In the genomic region with DNA sequence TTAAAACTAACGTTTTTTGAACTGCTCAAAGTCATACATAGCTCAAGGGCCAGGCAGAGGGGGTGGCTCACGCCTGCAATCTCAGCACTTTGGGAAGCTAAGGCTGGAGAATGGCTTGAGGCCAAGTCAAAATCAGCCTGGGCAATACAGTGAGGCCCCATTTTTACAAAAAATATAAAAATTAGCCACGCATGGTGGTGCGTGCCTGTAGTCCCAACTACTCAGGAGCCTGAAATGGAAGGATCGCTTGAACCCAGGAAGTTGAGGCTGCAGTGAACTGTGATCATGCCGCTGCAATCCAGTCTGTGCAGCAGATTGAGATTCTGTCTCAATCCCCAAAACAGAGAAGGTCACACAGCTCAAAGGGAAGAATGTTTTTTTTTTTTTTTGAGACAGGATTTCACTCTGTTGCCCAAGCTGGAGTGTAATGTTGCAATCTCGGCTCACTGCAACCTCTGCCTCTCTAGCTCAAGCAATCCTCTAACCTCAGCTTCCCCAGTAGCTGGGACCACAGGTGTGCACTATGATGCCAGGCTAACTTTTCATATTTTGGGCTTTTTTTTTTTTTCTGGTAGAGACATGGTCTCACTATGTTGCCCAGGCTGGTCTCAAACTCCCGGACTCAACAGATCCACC, we compare ENCODE assay signal across 1 cellular context.
TF ChIP-seq lines count a peak whose summit lies in the region.

No MANE protein-coding gene starts in this region.

TF ChIP-seq in HepG2, 621 proteins besides CTCF, POLR2A, EP300 and RAD21 (continued from another document and continues in another):
- TF ChIP-seq, protein P1, sequence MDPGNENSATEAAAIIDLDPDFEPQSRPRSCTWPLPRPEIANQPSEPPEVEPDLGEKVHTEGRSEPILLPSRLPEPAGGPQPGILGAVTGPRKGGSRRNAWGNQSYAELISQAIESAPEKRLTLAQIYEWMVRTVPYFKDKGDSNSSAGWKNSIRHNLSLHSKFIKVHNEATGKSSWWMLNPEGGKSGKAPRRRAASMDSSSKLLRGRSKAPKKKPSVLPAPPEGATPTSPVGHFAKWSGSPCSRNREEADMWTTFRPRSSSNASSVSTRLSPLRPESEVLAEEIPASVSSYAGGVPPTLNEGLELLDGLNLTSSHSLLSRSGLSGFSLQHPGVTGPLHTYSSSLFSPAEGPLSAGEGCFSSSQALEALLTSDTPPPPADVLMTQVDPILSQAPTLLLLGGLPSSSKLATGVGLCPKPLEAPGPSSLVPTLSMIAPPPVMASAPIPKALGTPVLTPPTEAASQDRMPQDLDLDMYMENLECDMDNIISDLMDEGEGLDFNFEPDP (CRISPR knock-in tag; conservative IDR thresholded peaks at IDR 0.05): 0 out of 2 replicates have a peak, but pooled peaks have one; percentile 69
- TF ChIP-seq, protein P2, sequence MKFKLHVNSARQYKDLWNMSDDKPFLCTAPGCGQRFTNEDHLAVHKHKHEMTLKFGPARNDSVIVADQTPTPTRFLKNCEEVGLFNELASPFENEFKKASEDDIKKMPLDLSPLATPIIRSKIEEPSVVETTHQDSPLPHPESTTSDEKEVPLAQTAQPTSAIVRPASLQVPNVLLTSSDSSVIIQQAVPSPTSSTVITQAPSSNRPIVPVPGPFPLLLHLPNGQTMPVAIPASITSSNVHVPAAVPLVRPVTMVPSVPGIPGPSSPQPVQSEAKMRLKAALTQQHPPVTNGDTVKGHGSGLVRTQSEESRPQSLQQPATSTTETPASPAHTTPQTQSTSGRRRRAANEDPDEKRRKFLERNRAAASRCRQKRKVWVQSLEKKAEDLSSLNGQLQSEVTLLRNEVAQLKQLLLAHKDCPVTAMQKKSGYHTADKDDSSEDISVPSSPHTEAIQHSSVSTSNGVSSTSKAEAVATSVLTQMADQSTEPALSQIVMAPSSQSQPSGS (CRISPR knock-in tag; IDR thresholded peaks at IDR 0.05): 0 out of 2 replicates have a peak, but pooled peaks have one; percentile 32
- 0 out of 2 replicates have a peak, but pooled peaks have one; percentile 46 for TF ChIP-seq BORCS8-MEF2B (CRISPR knock-in tag; IDR thresholded peaks at IDR 0.05)
- no peak for TF ChIP-seq ZNF441 (CRISPR knock-in tag; IDR thresholded peaks at IDR 0.05; ENCODE audit: borderline replicate concordance)
- TF ChIP-seq WIZ (CRISPR knock-in tag; IDR thresholded peaks at IDR 0.05): no peak
- TF ChIP-seq ZNF772 (CRISPR knock-in tag; IDR thresholded peaks at IDR 0.05): peak; percentile 19; the same call in 1 of the 2 replicates
- TF ChIP-seq, protein P3, sequence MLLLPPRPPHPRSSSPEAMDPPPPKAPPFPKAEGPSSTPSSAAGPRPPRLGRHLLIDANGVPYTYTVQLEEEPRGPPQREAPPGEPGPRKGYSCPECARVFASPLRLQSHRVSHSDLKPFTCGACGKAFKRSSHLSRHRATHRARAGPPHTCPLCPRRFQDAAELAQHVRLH (CRISPR knock-in tag; IDR thresholded peaks at IDR 0.05; ENCODE audit: borderline replicate concordance, low read depth): 0 out of 2 replicates have a peak, but pooled peaks have one; percentile 25
- TF ChIP-seq GATAD1 (CRISPR knock-in tag; IDR thresholded peaks at IDR 0.05): peak; percentile 25; the same call in 1 of the 2 replicates
- no peak for TF ChIP-seq MAZ (IDR thresholded peaks at IDR 0.05; ENCODE audit: borderline replicate concordance, low read depth, low read length)
- peak; percentile 66; the same call in 1 of the 2 replicates for TF ChIP-seq MAZ (CRISPR knock-in tag; IDR thresholded peaks at IDR 0.05; ENCODE audit: low read depth)
- TF ChIP-seq KLF6 (CRISPR knock-in tag; IDR thresholded peaks at IDR 0.05): peak; percentile 60; the same call in 1 of the 2 replicates
- TF ChIP-seq FOXA3 (CRISPR knock-in tag; IDR thresholded peaks at IDR 0.05): peak; percentile 47; the same call in 1 of the 2 replicates
- TF ChIP-seq, protein P4, sequence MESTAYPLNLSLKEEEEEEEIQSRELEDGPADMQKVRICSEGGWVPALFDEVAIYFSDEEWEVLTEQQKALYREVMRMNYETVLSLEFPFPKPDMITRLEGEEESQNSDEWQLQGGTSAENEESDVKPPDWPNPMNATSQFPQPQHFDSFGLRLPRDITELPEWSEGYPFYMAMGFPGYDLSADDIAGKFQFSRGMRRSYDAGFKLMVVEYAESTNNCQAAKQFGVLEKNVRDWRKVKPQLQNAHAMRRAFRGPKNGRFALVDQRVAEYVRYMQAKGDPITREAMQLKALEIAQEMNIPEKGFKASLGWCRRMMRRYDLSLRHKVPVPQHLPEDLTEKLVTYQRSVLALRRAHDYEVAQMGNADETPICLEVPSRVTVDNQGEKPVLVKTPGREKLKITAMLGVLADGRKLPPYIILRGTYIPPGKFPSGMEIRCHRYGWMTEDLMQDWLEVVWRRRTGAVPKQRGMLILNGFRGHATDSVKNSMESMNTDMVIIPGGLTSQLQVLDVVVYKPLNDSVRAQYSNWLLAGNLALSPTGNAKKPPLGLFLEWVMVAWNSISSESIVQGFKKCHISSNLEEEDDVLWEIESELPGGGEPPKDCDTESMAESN (CRISPR knock-in tag; conservative IDR thresholded peaks at IDR 0.05): peak; percentile 32; the same call in 1 of the 2 replicates
- peak; percentile 41; the same call in 1 of the 2 replicates for TF ChIP-seq SALL1 (CRISPR knock-in tag; IDR thresholded peaks at IDR 0.05)
- TF ChIP-seq TEAD2 (CRISPR knock-in tag; IDR thresholded peaks at IDR 0.05): no peak
- TF ChIP-seq, protein P5, sequence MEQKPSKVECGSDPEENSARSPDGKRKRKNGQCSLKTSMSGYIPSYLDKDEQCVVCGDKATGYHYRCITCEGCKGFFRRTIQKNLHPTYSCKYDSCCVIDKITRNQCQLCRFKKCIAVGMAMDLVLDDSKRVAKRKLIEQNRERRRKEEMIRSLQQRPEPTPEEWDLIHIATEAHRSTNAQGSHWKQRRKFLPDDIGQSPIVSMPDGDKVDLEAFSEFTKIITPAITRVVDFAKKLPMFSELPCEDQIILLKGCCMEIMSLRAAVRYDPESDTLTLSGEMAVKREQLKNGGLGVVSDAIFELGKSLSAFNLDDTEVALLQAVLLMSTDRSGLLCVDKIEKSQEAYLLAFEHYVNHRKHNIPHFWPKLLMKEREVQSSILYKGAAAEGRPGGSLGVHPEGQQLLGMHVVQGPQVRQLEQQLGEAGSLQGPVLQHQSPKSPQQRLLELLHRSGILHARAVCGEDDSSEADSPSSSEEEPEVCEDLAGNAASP (CRISPR knock-in tag; IDR thresholded peaks at IDR 0.05; ENCODE audit: borderline replicate concordance): 0 out of 2 replicates have a peak, but pooled peaks have one; percentile 17
- TF ChIP-seq, protein P6, sequence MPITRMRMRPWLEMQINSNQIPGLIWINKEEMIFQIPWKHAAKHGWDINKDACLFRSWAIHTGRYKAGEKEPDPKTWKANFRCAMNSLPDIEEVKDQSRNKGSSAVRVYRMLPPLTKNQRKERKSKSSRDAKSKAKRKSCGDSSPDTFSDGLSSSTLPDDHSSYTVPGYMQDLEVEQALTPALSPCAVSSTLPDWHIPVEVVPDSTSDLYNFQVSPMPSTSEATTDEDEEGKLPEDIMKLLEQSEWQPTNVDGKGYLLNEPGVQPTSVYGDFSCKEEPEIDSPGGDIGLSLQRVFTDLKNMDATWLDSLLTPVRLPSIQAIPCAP (CRISPR knock-in tag; IDR thresholded peaks at IDR 0.05; ENCODE audit: low read depth): no peak
- no peak for TF ChIP-seq ZNF660 (CRISPR knock-in tag; IDR thresholded peaks at IDR 0.05; ENCODE audit: borderline replicate concordance, low read depth)
- peak; percentile 90; the same call in 1 of the 2 replicates for TF ChIP-seq MTF2 (CRISPR knock-in tag; IDR thresholded peaks at IDR 0.05; ENCODE audit: borderline replicate concordance)
- peak; percentile 38; the same call in 1 of the 2 replicates for TF ChIP-seq NR2F6 (IDR thresholded peaks at IDR 0.05)
- TF ChIP-seq NR2F6 (CRISPR knock-in tag; IDR thresholded peaks at IDR 0.05): peak; percentile 58; the same call in 1 of the 2 replicates
- no peak for TF ChIP-seq NR2F1 (CRISPR knock-in tag; IDR thresholded peaks at IDR 0.05)
- TF ChIP-seq, protein P7, sequence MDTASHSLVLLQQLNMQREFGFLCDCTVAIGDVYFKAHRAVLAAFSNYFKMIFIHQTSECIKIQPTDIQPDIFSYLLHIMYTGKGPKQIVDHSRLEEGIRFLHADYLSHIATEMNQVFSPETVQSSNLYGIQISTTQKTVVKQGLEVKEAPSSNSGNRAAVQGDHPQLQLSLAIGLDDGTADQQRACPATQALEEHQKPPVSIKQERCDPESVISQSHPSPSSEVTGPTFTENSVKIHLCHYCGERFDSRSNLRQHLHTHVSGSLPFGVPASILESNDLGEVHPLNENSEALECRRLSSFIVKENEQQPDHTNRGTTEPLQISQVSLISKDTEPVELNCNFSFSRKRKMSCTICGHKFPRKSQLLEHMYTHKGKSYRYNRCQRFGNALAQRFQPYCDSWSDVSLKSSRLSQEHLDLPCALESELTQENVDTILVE (CRISPR knock-in tag; IDR thresholded peaks at IDR 0.05): 0 out of 2 replicates have a peak, but pooled peaks have one; percentile 53
- TF ChIP-seq, protein P8, sequence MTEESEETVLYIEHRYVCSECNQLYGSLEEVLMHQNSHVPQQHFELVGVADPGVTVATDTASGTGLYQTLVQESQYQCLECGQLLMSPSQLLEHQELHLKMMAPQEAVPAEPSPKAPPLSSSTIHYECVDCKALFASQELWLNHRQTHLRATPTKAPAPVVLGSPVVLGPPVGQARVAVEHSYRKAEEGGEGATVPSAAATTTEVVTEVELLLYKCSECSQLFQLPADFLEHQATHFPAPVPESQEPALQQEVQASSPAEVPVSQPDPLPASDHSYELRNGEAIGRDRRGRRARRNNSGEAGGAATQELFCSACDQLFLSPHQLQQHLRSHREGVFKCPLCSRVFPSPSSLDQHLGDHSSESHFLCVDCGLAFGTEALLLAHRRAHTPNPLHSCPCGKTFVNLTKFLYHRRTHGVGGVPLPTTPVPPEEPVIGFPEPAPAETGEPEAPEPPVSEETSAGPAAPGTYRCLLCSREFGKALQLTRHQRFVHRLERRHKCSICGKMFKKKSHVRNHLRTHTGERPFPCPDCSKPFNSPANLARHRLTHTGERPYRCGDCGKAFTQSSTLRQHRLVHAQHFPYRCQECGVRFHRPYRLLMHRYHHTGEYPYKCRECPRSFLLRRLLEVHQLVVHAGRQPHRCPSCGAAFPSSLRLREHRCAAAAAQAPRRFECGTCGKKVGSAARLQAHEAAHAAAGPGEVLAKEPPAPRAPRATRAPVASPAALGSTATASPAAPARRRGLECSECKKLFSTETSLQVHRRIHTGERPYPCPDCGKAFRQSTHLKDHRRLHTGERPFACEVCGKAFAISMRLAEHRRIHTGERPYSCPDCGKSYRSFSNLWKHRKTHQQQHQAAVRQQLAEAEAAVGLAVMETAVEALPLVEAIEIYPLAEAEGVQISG (CRISPR knock-in tag; IDR thresholded peaks at IDR 0.05): peak; percentile 88
- TF ChIP-seq ARNT2 (CRISPR knock-in tag; IDR thresholded peaks at IDR 0.05; ENCODE audit: low read depth): no peak
- TF ChIP-seq CHCHD3 (CRISPR knock-in tag; IDR thresholded peaks at IDR 0.05): 0 out of 2 replicates have a peak, but pooled peaks have one; percentile 44
- peak; percentile 59; the same call in 1 of the 2 replicates for TF ChIP-seq SP4 (CRISPR knock-in tag; IDR thresholded peaks at IDR 0.05)
- TF ChIP-seq, protein P9, sequence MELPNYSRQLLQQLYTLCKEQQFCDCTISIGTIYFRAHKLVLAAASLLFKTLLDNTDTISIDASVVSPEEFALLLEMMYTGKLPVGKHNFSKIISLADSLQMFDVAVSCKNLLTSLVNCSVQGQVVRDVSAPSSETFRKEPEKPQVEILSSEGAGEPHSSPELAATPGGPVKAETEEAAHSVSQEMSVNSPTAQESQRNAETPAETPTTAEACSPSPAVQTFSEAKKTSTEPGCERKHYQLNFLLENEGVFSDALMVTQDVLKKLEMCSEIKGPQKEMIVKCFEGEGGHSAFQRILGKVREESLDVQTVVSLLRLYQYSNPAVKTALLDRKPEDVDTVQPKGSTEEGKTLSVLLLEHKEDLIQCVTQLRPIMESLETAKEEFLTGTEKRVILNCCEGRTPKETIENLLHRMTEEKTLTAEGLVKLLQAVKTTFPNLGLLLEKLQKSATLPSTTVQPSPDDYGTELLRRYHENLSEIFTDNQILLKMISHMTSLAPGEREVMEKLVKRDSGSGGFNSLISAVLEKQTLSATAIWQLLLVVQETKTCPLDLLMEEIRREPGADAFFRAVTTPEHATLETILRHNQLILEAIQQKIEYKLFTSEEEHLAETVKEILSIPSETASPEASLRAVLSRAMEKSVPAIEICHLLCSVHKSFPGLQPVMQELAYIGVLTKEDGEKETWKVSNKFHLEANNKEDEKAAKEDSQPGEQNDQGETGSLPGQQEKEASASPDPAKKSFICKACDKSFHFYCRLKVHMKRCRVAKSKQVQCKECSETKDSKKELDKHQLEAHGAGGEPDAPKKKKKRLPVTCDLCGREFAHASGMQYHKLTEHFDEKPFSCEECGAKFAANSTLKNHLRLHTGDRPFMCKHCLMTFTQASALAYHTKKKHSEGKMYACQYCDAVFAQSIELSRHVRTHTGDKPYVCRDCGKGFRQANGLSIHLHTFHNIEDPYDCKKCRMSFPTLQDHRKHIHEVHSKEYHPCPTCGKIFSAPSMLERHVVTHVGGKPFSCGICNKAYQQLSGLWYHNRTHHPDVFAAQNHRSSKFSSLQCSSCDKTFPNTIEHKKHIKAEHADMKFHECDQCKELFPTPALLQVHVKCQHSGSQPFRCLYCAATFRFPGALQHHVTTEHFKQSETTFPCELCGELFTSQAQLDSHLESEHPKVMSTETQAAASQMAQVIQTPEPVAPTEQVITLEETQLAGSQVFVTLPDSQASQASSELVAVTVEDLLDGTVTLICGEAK (IDR thresholded peaks at IDR 0.05): no peak
- TF ChIP-seq, protein P9 (CRISPR knock-in tag; IDR thresholded peaks at IDR 0.05): 0 out of 2 replicates have a peak, but pooled peaks have one; percentile 34
- TF ChIP-seq CAMTA2 (CRISPR knock-in tag; IDR thresholded peaks at IDR 0.05; ENCODE audit: borderline replicate concordance): no peak
- TF ChIP-seq SIN3B (IDR thresholded peaks at IDR 0.05; ENCODE audit: low read length): no peak
- peak; percentile 36; the same call in 1 of the 2 replicates for TF ChIP-seq SNAPC2 (CRISPR knock-in tag; IDR thresholded peaks at IDR 0.05)
- TF ChIP-seq SIN3A (IDR thresholded peaks at IDR 0.05; ENCODE audit: borderline replicate concordance, low read depth, low read length): no peak
- no peak for TF ChIP-seq MIER2 (CRISPR knock-in tag; IDR thresholded peaks at IDR 0.05)
